In the genomic region with DNA sequence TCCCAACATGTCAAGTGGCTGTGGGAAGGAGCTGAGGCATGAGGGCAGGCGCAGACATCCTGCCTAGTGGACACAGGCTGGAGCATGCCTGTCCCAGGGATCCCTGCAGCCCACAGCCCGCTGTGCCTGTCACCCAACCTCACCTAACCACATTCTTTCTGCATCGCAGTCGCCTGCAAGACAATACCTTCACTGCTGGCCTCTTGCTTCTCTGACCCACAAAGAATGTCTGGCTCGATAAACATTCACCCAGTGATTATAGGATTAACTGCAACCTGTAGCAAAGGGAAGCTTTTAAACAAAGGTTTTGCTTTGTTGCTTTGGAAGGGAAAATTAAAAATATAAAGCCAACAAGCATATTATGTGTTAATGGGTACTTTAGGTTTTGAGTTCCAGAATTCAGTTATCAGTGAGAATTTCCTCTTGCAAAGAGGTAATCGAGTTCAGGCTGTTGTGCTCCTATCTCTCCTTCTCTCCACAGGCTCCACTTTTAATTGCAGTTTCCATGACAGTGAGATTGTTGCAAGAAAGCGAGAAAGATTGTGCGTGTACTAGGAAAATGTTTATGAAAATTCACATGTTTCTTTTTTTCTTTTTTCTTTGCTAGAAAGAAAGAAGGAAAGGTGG, we compare ENCODE assay signal across 1 cellular context.
TF ChIP-seq lines count a peak whose summit lies in the region.

No MANE protein-coding gene starts in this region.

TF ChIP-seq in GM23338, 12 proteins besides CTCF, POLR2A, EP300 and RAD21 (continued from another document):
- TF ChIP-seq, protein P1, sequence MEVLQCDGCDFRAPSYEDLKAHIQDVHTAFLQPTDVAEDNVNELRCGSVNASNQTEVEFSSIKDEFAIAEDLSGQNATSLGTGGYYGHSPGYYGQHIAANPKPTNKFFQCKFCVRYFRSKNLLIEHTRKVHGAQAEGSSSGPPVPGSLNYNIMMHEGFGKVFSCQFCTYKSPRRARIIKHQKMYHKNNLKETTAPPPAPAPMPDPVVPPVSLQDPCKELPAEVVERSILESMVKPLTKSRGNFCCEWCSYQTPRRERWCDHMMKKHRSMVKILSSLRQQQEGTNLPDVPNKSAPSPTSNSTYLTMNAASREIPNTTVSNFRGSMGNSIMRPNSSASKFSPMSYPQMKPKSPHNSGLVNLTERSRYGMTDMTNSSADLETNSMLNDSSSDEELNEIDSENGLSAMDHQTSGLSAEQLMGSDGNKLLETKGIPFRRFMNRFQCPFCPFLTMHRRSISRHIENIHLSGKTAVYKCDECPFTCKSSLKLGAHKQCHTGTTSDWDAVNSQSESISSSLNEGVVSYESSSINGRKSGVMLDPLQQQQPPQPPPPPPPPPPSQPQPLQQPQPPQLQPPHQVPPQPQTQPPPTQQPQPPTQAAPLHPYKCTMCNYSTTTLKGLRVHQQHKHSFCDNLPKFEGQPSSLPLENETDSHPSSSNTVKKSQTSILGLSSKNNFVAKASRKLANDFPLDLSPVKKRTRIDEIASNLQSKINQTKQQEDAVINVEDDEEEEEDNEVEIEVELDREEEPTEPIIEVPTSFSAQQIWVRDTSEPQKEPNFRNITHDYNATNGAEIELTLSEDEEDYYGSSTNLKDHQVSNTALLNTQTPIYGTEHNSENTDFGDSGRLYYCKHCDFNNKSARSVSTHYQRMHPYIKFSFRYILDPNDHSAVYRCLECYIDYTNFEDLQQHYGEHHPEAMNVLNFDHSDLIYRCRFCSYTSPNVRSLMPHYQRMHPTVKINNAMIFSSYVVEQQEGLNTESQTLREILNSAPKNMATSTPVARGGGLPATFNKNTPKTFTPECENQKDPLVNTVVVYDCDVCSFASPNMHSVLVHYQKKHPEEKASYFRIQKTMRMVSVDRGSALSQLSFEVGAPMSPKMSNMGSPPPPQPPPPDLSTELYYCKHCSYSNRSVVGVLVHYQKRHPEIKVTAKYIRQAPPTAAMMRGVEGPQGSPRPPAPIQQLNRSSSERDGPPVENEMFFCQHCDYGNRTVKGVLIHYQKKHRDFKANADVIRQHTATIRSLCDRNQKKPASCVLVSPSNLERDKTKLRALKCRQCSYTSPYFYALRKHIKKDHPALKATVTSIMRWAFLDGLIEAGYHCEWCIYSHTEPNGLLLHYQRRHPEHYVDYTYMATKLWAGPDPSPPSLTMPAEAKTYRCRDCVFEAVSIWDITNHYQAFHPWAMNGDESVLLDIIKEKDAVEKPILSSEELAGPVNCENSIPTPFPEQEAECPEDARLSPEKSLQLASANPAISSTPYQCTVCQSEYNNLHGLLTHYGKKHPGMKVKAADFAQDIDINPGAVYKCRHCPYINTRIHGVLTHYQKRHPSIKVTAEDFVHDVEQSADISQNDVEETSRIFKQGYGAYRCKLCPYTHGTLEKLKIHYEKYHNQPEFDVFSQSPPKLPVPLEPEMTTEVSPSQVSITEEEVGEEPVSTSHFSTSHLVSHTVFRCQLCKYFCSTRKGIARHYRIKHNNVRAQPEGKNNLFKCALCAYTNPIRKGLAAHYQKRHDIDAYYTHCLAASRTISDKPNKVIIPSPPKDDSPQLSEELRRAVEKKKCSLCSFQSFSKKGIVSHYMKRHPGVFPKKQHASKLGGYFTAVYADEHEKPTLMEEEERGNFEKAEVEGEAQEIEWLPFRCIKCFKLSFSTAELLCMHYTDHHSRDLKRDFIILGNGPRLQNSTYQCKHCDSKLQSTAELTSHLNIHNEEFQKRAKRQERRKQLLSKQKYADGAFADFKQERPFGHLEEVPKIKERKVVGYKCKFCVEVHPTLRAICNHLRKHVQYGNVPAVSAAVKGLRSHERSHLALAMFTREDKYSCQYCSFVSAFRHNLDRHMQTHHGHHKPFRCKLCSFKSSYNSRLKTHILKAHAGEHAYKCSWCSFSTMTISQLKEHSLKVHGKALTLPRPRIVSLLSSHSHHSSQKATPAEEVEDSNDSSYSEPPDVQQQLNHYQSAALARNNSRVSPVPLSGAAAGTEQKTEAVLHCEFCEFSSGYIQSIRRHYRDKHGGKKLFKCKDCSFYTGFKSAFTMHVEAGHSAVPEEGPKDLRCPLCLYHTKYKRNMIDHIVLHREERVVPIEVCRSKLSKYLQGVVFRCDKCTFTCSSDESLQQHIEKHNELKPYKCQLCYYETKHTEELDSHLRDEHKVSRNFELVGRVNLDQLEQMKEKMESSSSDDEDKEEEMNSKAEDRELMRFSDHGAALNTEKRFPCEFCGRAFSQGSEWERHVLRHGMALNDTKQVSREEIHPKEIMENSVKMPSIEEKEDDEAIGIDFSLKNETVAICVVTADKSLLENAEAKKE (CRISPR knock-in tag; IDR thresholded peaks at IDR 0.05): peak; percentile 73; the same call in 1 of the 2 replicates
- peak; percentile 15; the same call in 1 of the 2 replicates for TF ChIP-seq POLR2AphosphoS5 (IDR thresholded peaks at IDR 0.05; ENCODE audit: low read depth)
- TF ChIP-seq, protein P2, sequence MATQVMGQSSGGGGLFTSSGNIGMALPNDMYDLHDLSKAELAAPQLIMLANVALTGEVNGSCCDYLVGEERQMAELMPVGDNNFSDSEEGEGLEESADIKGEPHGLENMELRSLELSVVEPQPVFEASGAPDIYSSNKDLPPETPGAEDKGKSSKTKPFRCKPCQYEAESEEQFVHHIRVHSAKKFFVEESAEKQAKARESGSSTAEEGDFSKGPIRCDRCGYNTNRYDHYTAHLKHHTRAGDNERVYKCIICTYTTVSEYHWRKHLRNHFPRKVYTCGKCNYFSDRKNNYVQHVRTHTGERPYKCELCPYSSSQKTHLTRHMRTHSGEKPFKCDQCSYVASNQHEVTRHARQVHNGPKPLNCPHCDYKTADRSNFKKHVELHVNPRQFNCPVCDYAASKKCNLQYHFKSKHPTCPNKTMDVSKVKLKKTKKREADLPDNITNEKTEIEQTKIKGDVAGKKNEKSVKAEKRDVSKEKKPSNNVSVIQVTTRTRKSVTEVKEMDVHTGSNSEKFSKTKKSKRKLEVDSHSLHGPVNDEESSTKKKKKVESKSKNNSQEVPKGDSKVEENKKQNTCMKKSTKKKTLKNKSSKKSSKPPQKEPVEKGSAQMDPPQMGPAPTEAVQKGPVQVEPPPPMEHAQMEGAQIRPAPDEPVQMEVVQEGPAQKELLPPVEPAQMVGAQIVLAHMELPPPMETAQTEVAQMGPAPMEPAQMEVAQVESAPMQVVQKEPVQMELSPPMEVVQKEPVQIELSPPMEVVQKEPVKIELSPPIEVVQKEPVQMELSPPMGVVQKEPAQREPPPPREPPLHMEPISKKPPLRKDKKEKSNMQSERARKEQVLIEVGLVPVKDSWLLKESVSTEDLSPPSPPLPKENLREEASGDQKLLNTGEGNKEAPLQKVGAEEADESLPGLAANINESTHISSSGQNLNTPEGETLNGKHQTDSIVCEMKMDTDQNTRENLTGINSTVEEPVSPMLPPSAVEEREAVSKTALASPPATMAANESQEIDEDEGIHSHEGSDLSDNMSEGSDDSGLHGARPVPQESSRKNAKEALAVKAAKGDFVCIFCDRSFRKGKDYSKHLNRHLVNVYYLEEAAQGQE (IDR thresholded peaks at IDR 0.05; ENCODE audit: unreplicated experiment): no peak
- peak; percentile 91; the same call in 1 of the 2 replicates for TF ChIP-seq NANOG (IDR thresholded peaks at IDR 0.05; ENCODE audit: borderline replicate concordance)
- peak; percentile 63 for TF ChIP-seq CREB1 (CRISPR knock-in tag; IDR thresholded peaks at IDR 0.05; ENCODE audit: low read depth)
